ENCODE assay signal across 4 cellular contexts in the genomic region with DNA sequence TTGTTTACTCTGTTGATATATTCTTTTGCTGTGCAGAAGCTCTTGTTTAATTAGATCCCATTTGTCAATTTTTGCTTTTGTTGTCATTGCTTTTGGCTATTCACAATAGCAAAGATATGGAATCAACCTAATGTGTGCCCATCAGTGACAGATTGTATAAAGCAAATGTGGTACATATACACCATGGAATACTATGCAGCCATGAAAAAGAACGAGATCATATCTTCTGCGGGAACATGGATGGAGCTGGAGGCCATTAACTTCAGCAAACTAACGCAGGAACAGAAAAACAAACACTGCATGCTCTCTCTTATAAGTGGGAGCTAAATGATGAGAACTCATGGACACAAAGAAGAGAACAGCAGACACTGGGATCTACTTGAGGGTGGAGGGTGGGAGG.
DNase-seq lines count a peak whose midpoint lies in the region; ATAC-seq, FAIRE-seq and TF ChIP-seq lines count a peak whose summit lies in the region.
"Not testable (repeated sequence)": the region's sequence is repeated elsewhere in the genome, so short reads cannot be mapped to it uniquely, and the experiment has no call there.

No MANE protein-coding gene starts in this region.

- not testable (repeated sequence) for ATAC-seq in WTC11, K562

- intact Hi-C loops in K562 (cut with micrococcal nuclease) = not testable (repeated sequence)

- not testable (repeated sequence) for TF ChIP-seq POLR2A in H54 (IDR thresholded peaks at IDR 0.05; ENCODE audit: low read depth, low read length); K562 (conservative IDR thresholded peaks at IDR 0.05)

- in situ Hi-C loops in K562 (cut with MboI) = not testable (repeated sequence)

- POLR2A ChIA-PET in WTC11 (lab: Charles Lee); K562 (lab: Yijun Ruan, JAX): not testable (repeated sequence)

- not testable (repeated sequence) for H3K36me3 Mint-ChIP-seq in WTC11

- FAIRE-seq in H54 (lab: Jason Lieb, UNC) = peak; percentile 23
- peak; percentile 9 for FAIRE-seq in HTR-8/SVneo (lab: Jason Lieb, UNC)
- not testable (repeated sequence) for FAIRE-seq in K562 (lab: Jason Lieb, UNC)

- not testable (repeated sequence) for H3K9me1 ChIP-seq in K562 (ENCODE audit: control insufficient read depth, insufficient read depth, low read length)

- H4K20me1 ChIP-seq in K562 (replicated peaks; ENCODE audit: control insufficient read depth, insufficient read depth, low read length) = not testable (repeated sequence)

- not testable (repeated sequence) for H3K4me2 ChIP-seq in K562 (ENCODE audit: insufficient read depth, low read length)

- not testable (repeated sequence) for BruUV-seq in K562 (replicated peaks; lab: Mats Ljungman, UMichigan)

- H3K4me3 Mint-ChIP-seq in WTC11 = not testable (repeated sequence)

- not testable (repeated sequence) for H3K9ac ChIP-seq in K562 (ENCODE audit: insufficient read depth in 1 of 2, low read depth in 2 of 2, low read length in 2 of 2)

- TF ChIP-seq EP300 in K562 (IDR thresholded peaks at IDR 0.05; ENCODE audit: low read length) = not testable (repeated sequence)

- not testable (repeated sequence) for H3K27ac ChIP-seq in K562 (ENCODE audit: extremely low read depth, low read depth, low read length)

- not testable (repeated sequence) for TF ChIP-seq CTCF in WTC11 (IDR thresholded peaks at IDR 0.05); K562 (IDR thresholded peaks at IDR 0.05 in 2 of 3, conservative IDR thresholded peaks at IDR 0.05 in 1 of 3; ENCODE audit: insufficient read depth in 2 of 3, low read depth in 1 of 3, low read length in 3 of 3)

- H3K36me3 ChIP-seq in K562 (ENCODE audit: control insufficient read depth, insufficient read depth, low read length) = not testable (repeated sequence)

- not testable (repeated sequence) for DNase-seq in H54 (ENCODE audit: insufficient read length, low spot score); HTR-8/SVneo (ENCODE audit: insufficient read length, low spot score); WTC11 (ENCODE audit: low spot score); K562 (ENCODE audit: extremely low read depth in 1 of 4, low spot score in 3 of 4)

- H3K4me1 Mint-ChIP-seq in WTC11 = peaks cover 20% of the 10 kb centered on the region

- not testable (repeated sequence) for H3K9me3 ChIP-seq in K562 (replicated peaks; ENCODE audit: control insufficient read depth, insufficient read depth, low read depth, low read length)

- H3K4me1 ChIP-seq in K562 (replicated peaks in 1 of 2; ENCODE audit: control insufficient read depth in 2 of 2, insufficient read depth in 2 of 2, low read length in 2 of 2) = not testable (repeated sequence)

- H3K27me3 Mint-ChIP-seq in WTC11 (ENCODE audit: low read depth) = not testable (repeated sequence)

- H3K9me3 Mint-ChIP-seq in WTC11 = not testable (repeated sequence)

- not testable (repeated sequence) for H3K79me2 ChIP-seq in K562 (ENCODE audit: control insufficient read depth, insufficient read depth, low read length)

- CTCF ChIA-PET in WTC11 (lab: Charles Lee) (interaction anchor here (0.9 kb wide), 1 partner anchor 428 kb away, joined by 3 read pairs; no protein-coding TSS in a partner anchor), K562 (lab: Yijun Ruan, JAX; ENCODE audit: low intra/inter-chr PET ratio) (interaction anchor here (0.7 kb wide), 1 partner anchor 826 kb away, joined by 3 read pairs; no protein-coding TSS in a partner anchor)

- TF ChIP-seq RAD21 in K562 (CRISPR knock-in tag; conservative IDR thresholded peaks at IDR 0.05 in 1 of 2, IDR thresholded peaks at IDR 0.05 in 1 of 2) = not testable (repeated sequence)

- not testable (repeated sequence) for H2AFZ ChIP-seq in K562 (ENCODE audit: low read depth, low read length)

- H3K27ac Mint-ChIP-seq in WTC11 = not testable (repeated sequence)

- H3K4me3 ChIP-seq in K562 = not testable (repeated sequence)

- WGBS in K562 (ENCODE audit: insufficient coverage, low coverage, missing lambda C conversion rate) = 0% methylated on average over 3 of the region's 3 CpGs

- peaks cover 6 to 11% of the 10 kb centered on the region in 2 experiments; a peak in 4 of 5 replicates for H3K27me3 ChIP-seq in K562 (ENCODE audit: control insufficient read depth in 2 of 2, insufficient read depth in 2 of 2, low read length in 2 of 2)

TF ChIP-seq in WTC11, 78 proteins besides CTCF, POLR2A, EP300 and RAD21:
- TF ChIP-seq GTF2I (CRISPR knock-in tag; conservative IDR thresholded peaks at IDR 0.05) = 0 out of 2 replicates have a peak, but pooled peaks have one; percentile 8

TF ChIP-seq in K562, 482 proteins besides CTCF, POLR2A, EP300 and RAD21:
- TF ChIP-seq KDM1A (IDR thresholded peaks at IDR 0.05) (peak in 1 of 2 experiments; percentile 77; a peak in 2 of 4 replicates), SMARCA5 (IDR thresholded peaks at IDR 0.05) (0 out of 2 replicates have a peak, but pooled peaks have one; percentile 29), GATA2 (CRISPR knock-in tag; IDR thresholded peaks at IDR 0.05) (peak; percentile 67; the same call in 1 of the 2 replicates), CXXC5 (CRISPR knock-in tag; IDR thresholded peaks at IDR 0.05) (0 out of 2 replicates have a peak, but pooled peaks have one; percentile 21), ZNF146 (CRISPR knock-in tag; IDR thresholded peaks at IDR 0.05; ENCODE audit: unreplicated experiment) (peak; percentile 100), BCOR (IDR thresholded peaks at IDR 0.05) (peak; percentile 87), RCOR1 (IDR thresholded peaks at IDR 0.05; ENCODE audit: borderline replicate concordance in 1 of 2, low read depth in 2 of 2, low read length in 2 of 2) (peak in 1 of 2 experiments; percentile 6; a peak in 1 of 4 replicates), RBM25 (IDR thresholded peaks at IDR 0.05; ENCODE audit: low read depth, low read length, severe bottlenecking) (peak; percentile 87)
TF ChIP-seq in K562: peak in this region for 8; not testable (repeated sequence) for 474.
